1 cellular context compared by ENCODE assay signal in the genomic region with DNA sequence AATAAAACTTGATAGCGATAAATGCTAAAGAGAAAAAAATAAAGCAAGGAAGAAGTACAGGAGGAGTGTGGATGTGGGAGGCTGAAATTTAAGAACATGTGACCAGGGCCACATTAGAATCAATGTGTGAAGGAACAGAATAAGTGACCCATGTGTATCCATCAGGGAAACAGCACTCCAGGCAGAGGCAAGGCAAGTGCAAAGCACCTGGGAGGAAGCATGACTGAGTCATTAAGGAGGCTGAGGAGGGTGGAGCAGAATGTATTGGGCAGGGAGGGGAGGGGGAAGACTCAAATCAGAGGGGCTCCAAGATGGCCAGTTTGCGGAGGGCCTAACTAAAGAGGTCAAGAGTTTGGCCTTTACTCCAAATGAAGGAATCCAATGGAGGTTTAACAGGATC.
A peak's percentile ranks its signal among the peaks of the same experiment; 100 is the strongest.
TF ChIP-seq lines count a peak whose summit lies in the region.

No MANE protein-coding gene starts in this region.

TF ChIP-seq in endothelial cell of umbilical vein, 7 proteins besides CTCF, POLR2A, EP300 and RAD21:
- TF ChIP-seq GATA2 (IDR thresholded peaks at IDR 0.05; ENCODE audit: insufficient read depth, insufficient read length, low read depth, low read length), result no peak
- TF ChIP-seq, protein P1, sequence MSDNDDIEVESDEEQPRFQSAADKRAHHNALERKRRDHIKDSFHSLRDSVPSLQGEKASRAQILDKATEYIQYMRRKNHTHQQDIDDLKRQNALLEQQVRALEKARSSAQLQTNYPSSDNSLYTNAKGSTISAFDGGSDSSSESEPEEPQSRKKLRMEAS (IDR thresholded peaks at IDR 0.05; ENCODE audit: insufficient read depth, insufficient read length), result no peak
- no peak for TF ChIP-seq JUN (IDR thresholded peaks at IDR 0.05; ENCODE audit: borderline replicate concordance, insufficient read depth, insufficient read length, low read depth)
- TF ChIP-seq FOS (IDR thresholded peaks at IDR 0.05; ENCODE audit: borderline replicate concordance, insufficient read depth, low read length), result peak; percentile 10
- TF ChIP-seq MYC (IDR thresholded peaks at IDR 0.05; ENCODE audit: low read depth, low read length), result no peak
- TF ChIP-seq POLR2AphosphoS5 (IDR thresholded peaks at IDR 0.05; ENCODE audit: insufficient read depth, low read depth, low read length), result no peak
- TF ChIP-seq EZH2 (IDR thresholded peaks at IDR 0.05; ENCODE audit: borderline replicate concordance, low read depth, low read length, severe bottlenecking), result no peak
